ENCODE assay signal across 8 cellular contexts in the genomic region with DNA sequence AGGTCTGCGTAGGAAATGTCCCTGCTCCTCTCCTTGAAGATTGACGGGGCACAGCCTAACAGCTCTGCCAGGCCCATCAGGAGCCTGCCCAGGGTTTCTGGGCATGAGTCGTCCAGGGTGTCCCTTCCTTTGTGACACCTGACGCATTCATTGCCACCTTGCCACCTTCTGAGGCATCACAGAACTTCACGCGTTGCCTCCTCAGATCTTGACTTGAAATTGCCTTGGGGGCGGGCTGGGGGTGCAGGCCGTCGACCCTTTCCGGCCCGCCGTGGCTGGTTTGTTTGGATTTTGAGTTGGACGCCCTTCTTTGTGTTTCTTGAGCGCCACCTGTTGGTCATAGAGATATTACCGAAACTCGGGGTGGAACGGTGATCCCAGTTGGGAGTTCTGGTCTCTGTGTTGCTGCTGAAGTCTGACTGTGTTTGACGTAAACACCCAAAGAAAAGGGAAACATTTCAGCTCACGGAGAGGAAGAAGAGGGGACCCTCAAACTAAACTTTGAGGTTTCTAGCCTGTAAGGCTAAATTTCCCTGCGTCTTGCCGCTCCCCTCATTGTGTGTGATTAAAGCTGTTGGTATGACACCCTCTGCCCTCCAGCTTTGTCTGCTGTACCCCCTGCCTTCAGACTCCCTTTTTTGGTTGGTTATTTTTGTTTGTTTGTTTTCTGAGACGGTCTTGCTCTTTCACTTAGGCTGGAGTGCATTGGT. TPM values are rescaled to one million over a fixed set of nuclear protein-coding genes. Genes with fewer than 3 reads are reported as not detected.
A peak's percentile ranks its signal among the peaks of the same experiment; 100 is the strongest.
DNase-seq lines count a peak whose midpoint lies in the region; ATAC-seq and TF ChIP-seq lines count a peak whose summit lies in the region.

No MANE protein-coding gene starts in this region.

- H3K9ac ChIP-seq in parathyroid adenoma = no peak overlapping the region

- H3K36me3 ChIP-seq in SJSA1 = peaks cover 19% of the 10 kb centered on the region
- H3K36me3 ChIP-seq in parathyroid adenoma (ENCODE audit: control insufficient read depth, insufficient read depth, low read length) = no peaks in the 10 kb centered on the region
- peaks cover 0 to 10% (median 4%) of the 10 kb centered on the region in 4 donors for H3K36me3 ChIP-seq in transverse colon

- H3K27ac ChIP-seq in SJSA1 = peak overlapping the region; percentile 39; the same call in 1 of the 2 replicates
- H3K27ac ChIP-seq in parathyroid adenoma = no peak overlapping the region
- H3K27ac ChIP-seq in transverse colon = peak overlapping the region; percentile 58 to 80 (median 76)

- H3K9me3 ChIP-seq in SJSA1 (replicated peaks) (no peaks in the 10 kb centered on the region), parathyroid adenoma (ENCODE audit: control insufficient read depth, low read length) (no peaks in the 10 kb centered on the region), transverse colon (no peaks in the 10 kb centered on the region)

- no peak overlapping the region for H3K4me2 ChIP-seq in parathyroid adenoma (ENCODE audit: low read length)

- H3K4me3 ChIP-seq in SJSA1 (no peak overlapping the region), parathyroid adenoma (ENCODE audit: low read depth, low read length) (no peak overlapping the region), transverse colon (no peak overlapping the region)

- H3K4me1 ChIP-seq in SJSA1 (replicated peaks) (peaks cover 23% of the 10 kb centered on the region), parathyroid adenoma (no peaks in the 10 kb centered on the region), transverse colon (peaks cover 51 to 78% (median 72%) of the 10 kb centered on the region in 4 donors)

- ATAC-seq in GM21528 (IDR thresholded peaks at IDR 0.05; ENCODE audit: low FRiP score, unreplicated experiment) = no peak

- DNase-seq in D341Med (ENCODE audit: low spot score) (peak; percentile 85), KG1 (lab: John Stamatoyannopoulos, UW) (peak; percentile 48), SJSA1 (ENCODE audit: low read depth in 1 of 2, low spot score in 2 of 2) (peak; percentile 77 to 81), globus pallidus (ENCODE audit: low spot score) (peak; percentile 51), transverse colon (peak; percentile 83)
- DNase-seq in activated naive CD4-positive, alpha-beta T cell (lab: John Stamatoyannopoulos, UW) = peak; percentile 22 to 60 (median 46)

- peak; percentile 83 for TF ChIP-seq CTCF in parathyroid adenoma (IDR thresholded peaks at IDR 0.05)
- TF ChIP-seq CTCF in transverse colon (IDR thresholded peaks at IDR 0.05) = peak; percentile 73 to 93 (median 81)

- intact Hi-C loops in transverse colon (cut with DNase I; ENCODE audit: low total_unique reads) = loop anchor here (2.0 kb wide), 1 partner anchor 68 kb away; no protein-coding TSS in a partner anchor

- no peak for TF ChIP-seq POLR2A in transverse colon (IDR thresholded peaks at IDR 0.05)

- H2AFZ ChIP-seq in parathyroid adenoma = no peak overlapping the region

- 8% methylated on average over 21 of the region's 22 CpGs; no CpG with 5 or more reads in 1 of the 2 donors for WGBS in transverse colon (ENCODE audit: low coverage in 1 of 2), 2 donors

- TF ChIP-seq EP300 in transverse colon (IDR thresholded peaks at IDR 0.05; ENCODE audit: low read depth) = no peak

- in situ Hi-C loops in transverse colon (cut with MboI; ENCODE audit: low pct_ligation_motif_present in 1 of 4, low pct_unique_long_range_greater_than_20kb in 1 of 4, low sequenced_read_pairs in 3 of 4) = loop anchor here in 3 of 4 donors (5.0 to 10.0 kb wide), 2 partner anchors 66 to 68 kb away; no protein-coding TSS in a partner anchor

- H3K79me2 ChIP-seq in parathyroid adenoma = peaks cover 59% of the 10 kb centered on the region

- no peaks in the 10 kb centered on the region for H3K27me3 ChIP-seq in SJSA1 (replicated peaks)
- H3K27me3 ChIP-seq in parathyroid adenoma (ENCODE audit: control insufficient read depth, insufficient read depth, low read length) = no peaks in the 10 kb centered on the region
- no peaks in the 10 kb centered on the region for H3K27me3 ChIP-seq in transverse colon

RNA-seq across cellular contexts. Expression of a gene that starts 44.6 kb away (rescaled TPM):
- total RNA-seq in SJSA1 (2014; rRNA removed; shearing (Covaris generic)) = 11.1 and 13.5 TPM in 2 replicates
- 100 to 1,000 TPM in 3 of 4 donors, 10 to 100 TPM in 1; 99.5 to 302 (median 151) TPM for total RNA-seq in transverse colon

RNA-seq across cellular contexts. Expression of a gene that starts 50.8 kb away (rescaled TPM):
- not detected in 2 replicates for total RNA-seq in SJSA1 (2014; rRNA removed; shearing (Covaris generic))
- total RNA-seq in transverse colon = not detected

RNA-seq across cellular contexts. Expression of a gene that starts 59.7 kb away (rescaled TPM):
- not detected in 2 replicates for total RNA-seq in SJSA1 (2014; rRNA removed; shearing (Covaris generic))
- total RNA-seq in transverse colon = under 1 TPM in 1 of 4 donors, not detected in 3; 0.64 TPM
